Comparison of ENCODE assay signal across 20 cellular contexts in the genomic region with DNA sequence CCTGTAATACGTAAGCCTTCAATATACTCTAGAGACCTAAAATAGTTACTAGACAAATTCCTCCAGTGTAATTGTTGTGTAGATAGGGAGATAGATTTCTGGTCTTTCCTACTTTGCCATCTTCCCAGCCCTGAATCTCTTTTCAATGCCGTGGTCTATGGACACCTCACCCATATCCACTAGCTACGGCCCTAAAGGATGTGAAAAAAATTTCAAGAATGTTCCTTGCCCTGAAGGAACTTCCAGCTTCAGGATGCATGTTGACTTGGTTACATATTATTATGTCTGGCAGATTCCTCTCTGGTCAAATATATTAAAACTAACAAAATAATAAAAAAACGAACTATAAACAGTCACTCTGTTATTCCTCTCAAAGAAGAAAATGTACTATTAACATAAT. TPM values are rescaled to one million over a fixed set of nuclear protein-coding genes. Genes with fewer than 3 reads are reported as not detected.
DNase-seq lines count a peak whose midpoint lies in the region; ATAC-seq and TF ChIP-seq lines count a peak whose summit lies in the region.
"Had no signal": no experiment of that assay in that cellular context is flagged by ENCODE, and none has a peak within 500 bp of the region (broad histone marks: within the 10 kb centered on the region; RNA-seq: fewer than 3 reads in every experiment).

No MANE protein-coding gene starts in this region.

- H3K9me3 Mint-ChIP-seq in activated T-cell treated with anti-CD3 and anti-CD28 coated beads, Interleukin-2, amount 50 U/mL, for 4 hours: peaks cover 7% of the 10 kb centered on the region

- no peak overlapping the region for H3K9ac ChIP-seq in mesendoderm (ENCODE audit: low read length)

- TF ChIP-seq CTCF in AG10803 (conservative IDR thresholded peaks at IDR 0.05; ENCODE audit: low read length): no peak
- TF ChIP-seq CTCF in choroid plexus epithelial cell (conservative IDR thresholded peaks at IDR 0.05; ENCODE audit: low read depth, low read length): no peak

- H3K56ac ChIP-seq in mesendoderm (ENCODE audit: low read length): no peak overlapping the region

- ATAC-seq in activated T-cell treated with anti-CD3 and anti-CD28 coated beads, Interleukin-2, amount 50 U/mL, for 4 hours: no peak
- ATAC-seq in HG03135 (IDR thresholded peaks at IDR 0.05; ENCODE audit: unreplicated experiment): no peak
- no peak for ATAC-seq in GM19455 (IDR thresholded peaks at IDR 0.05; ENCODE audit: unreplicated experiment)
- ATAC-seq: T-cell had no signal

- H3K4me3 ChIP-seq in AG10803 (ENCODE audit: low read length): no peak overlapping the region
- H3K4me3 ChIP-seq in choroid plexus epithelial cell (ENCODE audit: low read depth, low read length): no peak overlapping the region
- H3K4me3 ChIP-seq in mesendoderm (ENCODE audit: low read length): no peak overlapping the region
- H3K4me3 ChIP-seq: dorsolateral prefrontal cortex, spleen, tibial nerve had no signal

- H3K4me1 ChIP-seq in mesendoderm (ENCODE audit: control insufficient read depth, low read depth, low read length): no peaks in the 10 kb centered on the region
- H3K4me1 ChIP-seq: spleen, tibial nerve had no signal

- H3K27me3 Mint-ChIP-seq in activated T-cell treated with anti-CD3 and anti-CD28 coated beads, Interleukin-2, amount 50 U/mL, for 4 hours (ENCODE audit: low read depth): no peaks in the 10 kb centered on the region
- H3K27me3 Mint-ChIP-seq: activated naive CD8-positive, alpha-beta T cell treated with anti-CD3 and anti-CD28 coated beads for 36 hours; CD8-positive, alpha-beta memory T cell; stimulated activated naive CD8-positive, alpha-beta T cell treated with anti-CD3 and anti-CD28 coated beads, Interleukin-15, Interleukin-2, amounts not matched to agents 100 ng/mL and 50 ng/mL, for 24 hours; T-cell had no signal

- H3K36me3 ChIP-seq in mesendoderm (ENCODE audit: control insufficient read depth, insufficient read depth, low read length): no peaks in the 10 kb centered on the region
- H3K36me3 ChIP-seq: spleen, tibial nerve had no signal

- H4K5ac ChIP-seq in mesendoderm (ENCODE audit: low read length): no peak overlapping the region

- H2BK120ac ChIP-seq in mesendoderm (ENCODE audit: low read depth, low read length): no peak overlapping the region

- peaks cover 22% of the 10 kb centered on the region for H3K4me1 Mint-ChIP-seq in activated T-cell treated with anti-CD3 and anti-CD28 coated beads, Interleukin-2, amount 50 U/mL, for 4 hours (ENCODE audit: low read depth)

- H3K36me3 Mint-ChIP-seq in activated T-cell treated with anti-CD3 and anti-CD28 coated beads, Interleukin-2, amount 50 U/mL, for 4 hours (ENCODE audit: insufficient read depth): no peaks in the 10 kb centered on the region
- H3K36me3 Mint-ChIP-seq: T-cell had no signal

- H2BK15ac ChIP-seq in mesendoderm (replicated peaks; ENCODE audit: low read depth): no peak overlapping the region

- WGBS in mesendoderm (ENCODE audit: extremely low coverage, insufficient coverage, low lambda C conversion rate): no CpG with 5 or more reads among the region's 4 CpGs

- no peak overlapping the region for H3K18ac ChIP-seq in mesendoderm (ENCODE audit: low read length)

- H2BK5ac ChIP-seq in mesendoderm (ENCODE audit: low read length): no peak overlapping the region

- H3K4me3 Mint-ChIP-seq in activated T-cell treated with anti-CD3 and anti-CD28 coated beads, Interleukin-2, amount 50 U/mL, for 4 hours: no peak overlapping the region
- H3K4me3 Mint-ChIP-seq: activated naive CD8-positive, alpha-beta T cell treated with anti-CD3 and anti-CD28 coated beads for 36 hours; stimulated activated naive CD8-positive, alpha-beta T cell treated with anti-CD3 and anti-CD28 coated beads, Interleukin-15, Interleukin-2, amounts not matched to agents 100 ng/mL and 50 ng/mL, for 24 hours; T-cell had no signal

- no peak overlapping the region for H2AK5ac ChIP-seq in mesendoderm (ENCODE audit: low read length)

- no peak overlapping the region for H3K23ac ChIP-seq in mesendoderm (ENCODE audit: low read length)

- no peak overlapping the region for H3K27ac ChIP-seq in mesendoderm (ENCODE audit: low read depth, low read length)
- H3K27ac ChIP-seq: dorsolateral prefrontal cortex, spleen, tibial nerve had no signal

- no peak overlapping the region for H4K8ac ChIP-seq in mesendoderm (ENCODE audit: low read depth, low read length)

- H3K79me1 ChIP-seq in mesendoderm (ENCODE audit: low read length): no peaks in the 10 kb centered on the region

- no peaks in the 10 kb centered on the region for H3K27me3 ChIP-seq in mesendoderm (ENCODE audit: insufficient read depth, low read length, poor library complexity)
- H3K27me3 ChIP-seq: dorsolateral prefrontal cortex, spleen, tibial nerve had no signal

- no peak overlapping the region for H3K4ac ChIP-seq in mesendoderm (ENCODE audit: low read depth, low read length)

- DNase-seq in AG10803 (ENCODE audit: low read depth): peak; percentile 65
- DNase-seq in LHCN-M2 (ENCODE audit: low read depth): peak; percentile 51
- DNase-seq in choroid plexus epithelial cell (ENCODE audit: low read depth): peak; percentile 58
- peak; percentile 45 for DNase-seq in mesendoderm
- no peak for DNase-seq in activated T-cell treated with anti-CD3 and anti-CD28 coated beads, Interleukin-2, amount 50 U/mL, for 4 hours
- no peak for DNase-seq in C1 segment of cervical spinal cord (lab: John Stamatoyannopoulos, UW)
- DNase-seq: activated naive CD8-positive, alpha-beta T cell treated with anti-CD3 and anti-CD28 coated beads for 36 hours; CD8-positive, alpha-beta memory T cell; dorsolateral prefrontal cortex; NCI-H1436; NCI-H2171; NCI-H69; Right ventricle myocardium superior; spleen; stimulated activated CD4-positive, alpha-beta T cell treated with anti-CD3 and anti-CD28 coated beads, Interleukin-4, amount 100 ng/mL, for 24 hours; T-cell had no signal

- no peaks in the 10 kb centered on the region for H3K79me2 ChIP-seq in mesendoderm (ENCODE audit: control insufficient read depth, insufficient read depth, low read length)

- H3K4me2 ChIP-seq in mesendoderm (ENCODE audit: low read length): no peak overlapping the region

RNA-seq across cellular contexts. Expression of gene TSPAN5, which starts 52.4 kb away (rescaled TPM):
- total RNA-seq in LHCN-M2 (2014; rRNA removed): 75.5 and 86.5 TPM in 2 replicates
- polyA plus RNA-seq in LHCN-M2 (2012): 29.0 TPM
- 5.9 TPM for polyA plus RNA-seq in mesendoderm (2013, experiment 1 of 2)
- polyA plus RNA-seq in mesendoderm (2013, experiment 2 of 2): 6.0 TPM
- 10 to 100 TPM; 22.8 to 26.8 (median 23.8) TPM for total RNA-seq in activated T-cell treated with anti-CD3 and anti-CD28 coated beads, Interleukin-2, amount 50 U/mL, for 4 hours

Comparison
In these comparisons a context has a peak if more than half of its experiments do, and no peak if none do; other contexts are left out.
1. DNase-seq: peak in AG10803 (single experiment), LHCN-M2 (single experiment), choroid plexus epithelial cell (single experiment) and mesendoderm (single experiment); none in activated T-cell treated with anti-CD3 and anti-CD28 coated beads, Interleukin-2, amount 50 U/mL, for 4 hours (single experiment) and C1 segment of cervical spinal cord (0 of 14).